ENCODE assay signal across 8 cellular contexts in the genomic region with DNA sequence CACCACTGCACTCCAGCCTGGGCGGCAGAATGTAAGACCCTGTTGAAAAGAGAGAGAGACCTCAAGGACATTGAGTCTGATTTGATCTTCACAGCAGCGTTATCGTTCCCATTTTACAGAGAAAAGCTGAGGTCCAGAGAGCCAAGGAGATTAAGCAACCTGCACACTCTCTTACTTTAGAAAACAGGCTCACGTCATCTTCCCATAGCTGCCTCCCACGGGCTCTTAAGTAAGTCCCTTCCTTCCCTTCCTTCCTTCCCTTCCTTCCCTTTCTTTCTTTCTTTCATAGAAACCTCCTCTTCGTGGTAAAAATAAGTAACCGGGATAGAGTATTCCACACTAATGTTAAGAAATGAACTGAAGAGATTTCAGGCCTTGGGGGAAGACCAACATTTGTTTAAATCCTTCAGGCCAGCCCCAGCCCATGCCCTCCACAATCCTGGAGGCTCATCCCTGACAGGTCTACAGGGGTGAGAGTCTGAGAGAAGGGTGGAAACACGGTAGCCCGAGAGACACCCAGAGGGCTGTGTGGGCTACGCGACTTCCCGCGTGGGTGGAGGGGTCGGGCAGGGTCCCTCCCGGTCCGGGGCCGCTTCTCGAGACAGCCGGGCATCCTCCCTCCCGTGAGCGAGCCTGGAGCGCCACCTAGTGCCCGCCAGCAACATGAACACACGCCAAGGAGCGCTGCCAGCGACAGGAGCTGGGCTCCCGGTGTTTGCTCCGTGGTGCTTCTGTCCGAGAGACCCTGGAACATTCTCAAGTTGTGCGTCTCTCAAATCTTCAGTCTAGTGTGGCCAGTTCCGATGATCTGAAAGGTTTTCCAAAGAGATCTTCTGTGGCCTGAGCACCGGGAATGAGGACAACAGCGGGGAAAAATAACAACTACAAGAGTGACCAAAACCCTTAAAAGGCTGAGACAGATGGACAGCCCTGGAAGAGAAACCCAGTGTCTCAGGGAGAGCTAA.
DNase-seq lines count a peak whose midpoint lies in the region; ATAC-seq lines count a peak whose summit lies in the region.

No MANE protein-coding gene starts in this region.

- intact Hi-C loops in left colon (cut with DNase I, micrococcal nuclease), result no loop called here

- ATAC-seq in HG02852 (IDR thresholded peaks at IDR 0.05; ENCODE audit: unreplicated experiment) (peak; percentile 92), left colon (peak; percentile 70)

- DNase-seq in SHP77 (lab: John Stamatoyannopoulos, UW) (peak; percentile 52 to 65), SHP77 treated with DMSO at 0.1 percent for 48 hours (lab: John Stamatoyannopoulos, UW) (no peak), NCI-H1930 (lab: John Stamatoyannopoulos, UW) (peak; percentile 28 to 49), cerebellar cortex (ENCODE audit: low spot score) (peak; percentile 43), left colon (peak; percentile 55 to 84)
- DNase-seq in activated CD4-positive, CD25-positive, alpha-beta regulatory T cell treated with anti-CD3 and anti-CD28 coated beads, Interleukin-2, amount 50 U/mL, for 72 hours, result peak; percentile 76
- peak; percentile 70 for DNase-seq in stimulated activated CD4-positive, alpha-beta T cell treated with anti-CD3 and anti-CD28 coated beads, Interleukin-1b, Interleukin-23, amount 100 ng/mL, for 48 hours
